ENCODE assay signal across 23 cellular contexts in genomic region chr10:130873636-130874035, GRCh38.
"Had no signal": no experiment of that assay in that cellular context is flagged by ENCODE, and none has a peak within 500 bp of the region (broad histone marks: within the 10 kb centered on the region; RNA-seq: fewer than 3 reads in every experiment).

No MANE protein-coding gene starts in this region.

- H3K27ac Mint-ChIP-seq: immature natural killer cell had no signal

- H3K27ac ChIP-seq: coronary artery, dorsolateral prefrontal cortex, epithelial cell of prostate, esophagus squamous epithelium, gastrocnemius medialis, heart right ventricle, left lung, lower lobe of right lung had no signal

- H3K4me3 Mint-ChIP-seq: immature natural killer cell had no signal

- H3K4me3 ChIP-seq: coronary artery, dorsolateral prefrontal cortex, esophagus squamous epithelium, gastrocnemius medialis, heart right ventricle, left lung, lower lobe of right lung had no signal

- H3K9me3 ChIP-seq: esophagus squamous epithelium, gastrocnemius medialis, heart right ventricle, left lung, lower lobe of right lung had no signal

- H3K36me3 ChIP-seq: esophagus squamous epithelium, gastrocnemius medialis, heart right ventricle, left lung, lower lobe of right lung had no signal

- H3K4me1 ChIP-seq: esophagus squamous epithelium, gastrocnemius medialis, heart right ventricle, left lung, lower lobe of right lung had no signal

- H3K4me1 Mint-ChIP-seq: immature natural killer cell had no signal

- DNase-seq: dermis blood vessel endothelial cell; dorsolateral prefrontal cortex; effector CD4-positive, alpha-beta T cell; effector memory CD4-positive, alpha-beta T cell; erythroblast; esophagus squamous epithelium; foreskin fibroblast; foreskin melanocyte; gastrocnemius medialis; glutamatergic neuron; heart right ventricle; hypothalamus; immature natural killer cell; islet precursor cell; kidney; kidney glomerular epithelial cell; left lung; left ventricle myocardium superior; lower lobe of right lung; mesenchymal stem cell; midbrain had no signal

- H3K9me3 Mint-ChIP-seq: immature natural killer cell had no signal

- H3K36me3 Mint-ChIP-seq: immature natural killer cell had no signal
